Comparison of ENCODE assay signal across 1 cellular context in the genomic region with DNA sequence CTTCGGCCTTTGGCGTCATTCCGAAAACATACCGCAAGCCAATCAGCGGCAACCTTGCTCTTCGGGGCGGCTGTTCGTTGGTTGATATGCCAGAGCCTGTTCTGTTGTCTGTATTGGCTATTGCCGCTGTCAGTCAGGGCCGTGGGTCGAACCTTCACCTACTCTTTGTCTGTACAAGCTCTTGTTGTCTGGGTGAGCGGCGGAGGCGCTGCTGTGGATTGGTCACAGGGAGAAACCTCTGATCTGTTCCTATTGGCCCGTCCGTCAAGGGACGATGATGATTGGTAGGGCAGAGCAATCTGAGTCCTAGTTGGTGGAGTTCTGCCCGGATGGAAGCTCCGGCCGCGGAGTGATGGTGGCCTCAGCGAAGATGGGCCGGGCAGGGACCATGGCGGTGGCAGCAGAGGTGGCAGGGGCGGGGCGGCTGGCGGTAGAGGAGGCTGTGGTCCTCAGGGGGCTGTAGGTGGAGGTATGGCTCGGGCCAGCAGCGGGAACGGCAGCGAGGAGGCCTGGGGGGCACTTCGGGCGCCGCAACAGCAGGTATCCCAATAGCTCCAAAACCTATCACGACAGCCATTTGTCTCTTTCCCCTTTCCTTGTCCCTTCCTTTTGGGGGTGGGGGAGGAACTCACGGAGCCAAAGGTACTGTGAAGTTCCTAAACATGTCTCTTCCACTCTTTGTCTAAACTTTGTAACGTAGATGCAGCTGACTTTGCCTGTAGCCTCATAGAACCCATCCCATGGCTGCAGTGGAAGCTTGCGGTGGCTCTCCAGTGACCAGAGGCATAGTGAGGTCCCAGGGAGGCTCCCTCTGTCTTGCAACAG.
TF ChIP-seq lines count a peak whose summit lies in the region.

Gene WBP1 (plus strand): TSS at position 307 of the 825 bp plus-strand sequence. CDS start 165 bp downstream, at position 472.

TF ChIP-seq in HepG2, 621 proteins besides CTCF, POLR2A, EP300 and RAD21 (continued from another document and continues in another):
- TF ChIP-seq ZNF503 (CRISPR knock-in tag; IDR thresholded peaks at IDR 0.05): no peak
- TF ChIP-seq ZNF720 (CRISPR knock-in tag; IDR thresholded peaks at IDR 0.05): no peak
- no peak for TF ChIP-seq ZNF776 (CRISPR knock-in tag; IDR thresholded peaks at IDR 0.05)
- no peak for TF ChIP-seq HMGA1 (CRISPR knock-in tag; conservative IDR thresholded peaks at IDR 0.05)
- peak; percentile 99 for TF ChIP-seq RFXAP (CRISPR knock-in tag; IDR thresholded peaks at IDR 0.05; ENCODE audit: borderline replicate concordance)
- TF ChIP-seq ZNF362 (CRISPR knock-in tag; IDR thresholded peaks at IDR 0.05; ENCODE audit: borderline replicate concordance): no peak
- TF ChIP-seq, protein P1, sequence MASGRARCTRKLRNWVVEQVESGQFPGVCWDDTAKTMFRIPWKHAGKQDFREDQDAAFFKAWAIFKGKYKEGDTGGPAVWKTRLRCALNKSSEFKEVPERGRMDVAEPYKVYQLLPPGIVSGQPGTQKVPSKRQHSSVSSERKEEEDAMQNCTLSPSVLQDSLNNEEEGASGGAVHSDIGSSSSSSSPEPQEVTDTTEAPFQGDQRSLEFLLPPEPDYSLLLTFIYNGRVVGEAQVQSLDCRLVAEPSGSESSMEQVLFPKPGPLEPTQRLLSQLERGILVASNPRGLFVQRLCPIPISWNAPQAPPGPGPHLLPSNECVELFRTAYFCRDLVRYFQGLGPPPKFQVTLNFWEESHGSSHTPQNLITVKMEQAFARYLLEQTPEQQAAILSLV (CRISPR knock-in tag; IDR thresholded peaks at IDR 0.05; ENCODE audit: borderline replicate concordance): no peak
- TF ChIP-seq ZNF335 (CRISPR knock-in tag; IDR thresholded peaks at IDR 0.05): 0 out of 2 replicates have a peak, but pooled peaks have one; percentile 13
- TF ChIP-seq MEIS1 (CRISPR knock-in tag; IDR thresholded peaks at IDR 0.05; ENCODE audit: borderline replicate concordance): 0 out of 2 replicates have a peak, but pooled peaks have one; percentile 12
- no peak for TF ChIP-seq ZNF883 (CRISPR knock-in tag; IDR thresholded peaks at IDR 0.05; ENCODE audit: not compliant biosample characterization)
- TF ChIP-seq MXI1 (IDR thresholded peaks at IDR 0.05; ENCODE audit: borderline replicate concordance, low read depth, low read length): 0 out of 3 replicates have a peak, but pooled peaks have one; percentile 11
- TF ChIP-seq FOXK2 (IDR thresholded peaks at IDR 0.05): peak; percentile 94
- TF ChIP-seq, protein P2, sequence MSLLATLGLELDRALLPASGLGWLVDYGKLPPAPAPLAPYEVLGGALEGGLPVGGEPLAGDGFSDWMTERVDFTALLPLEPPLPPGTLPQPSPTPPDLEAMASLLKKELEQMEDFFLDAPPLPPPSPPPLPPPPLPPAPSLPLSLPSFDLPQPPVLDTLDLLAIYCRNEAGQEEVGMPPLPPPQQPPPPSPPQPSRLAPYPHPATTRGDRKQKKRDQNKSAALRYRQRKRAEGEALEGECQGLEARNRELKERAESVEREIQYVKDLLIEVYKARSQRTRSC (CRISPR knock-in tag; IDR thresholded peaks at IDR 0.05; ENCODE audit: low read depth): no peak
- no peak for TF ChIP-seq HNRNPK (IDR thresholded peaks at IDR 0.05; ENCODE audit: low read depth, low read length, poor library complexity, severe bottlenecking)
- TF ChIP-seq ZNF24 (IDR thresholded peaks at IDR 0.05): no peak
- TF ChIP-seq PRDM15 (CRISPR knock-in tag; IDR thresholded peaks at IDR 0.05): no peak
- TF ChIP-seq NFE2L1 (CRISPR knock-in tag; IDR thresholded peaks at IDR 0.05; ENCODE audit: borderline replicate concordance): no peak
- TF ChIP-seq ZNF30 (CRISPR knock-in tag; IDR thresholded peaks at IDR 0.05): no peak
- TF ChIP-seq, protein P3, sequence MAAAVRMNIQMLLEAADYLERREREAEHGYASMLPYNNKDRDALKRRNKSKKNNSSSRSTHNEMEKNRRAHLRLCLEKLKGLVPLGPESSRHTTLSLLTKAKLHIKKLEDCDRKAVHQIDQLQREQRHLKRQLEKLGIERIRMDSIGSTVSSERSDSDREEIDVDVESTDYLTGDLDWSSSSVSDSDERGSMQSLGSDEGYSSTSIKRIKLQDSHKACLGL (CRISPR knock-in tag; IDR thresholded peaks at IDR 0.05): no peak
- TF ChIP-seq, protein P4, sequence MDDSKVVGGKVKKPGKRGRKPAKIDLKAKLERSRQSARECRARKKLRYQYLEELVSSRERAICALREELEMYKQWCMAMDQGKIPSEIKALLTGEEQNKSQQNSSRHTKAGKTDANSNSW (CRISPR knock-in tag; IDR thresholded peaks at IDR 0.05; ENCODE audit: borderline replicate concordance): peak; percentile 86; the same call in 1 of the 2 replicates
- TF ChIP-seq HOXA9 (CRISPR knock-in tag; IDR thresholded peaks at IDR 0.05; ENCODE audit: borderline replicate concordance): no peak
- no peak for TF ChIP-seq GTF3A (CRISPR knock-in tag; conservative IDR thresholded peaks at IDR 0.05)
- TF ChIP-seq, protein P5, sequence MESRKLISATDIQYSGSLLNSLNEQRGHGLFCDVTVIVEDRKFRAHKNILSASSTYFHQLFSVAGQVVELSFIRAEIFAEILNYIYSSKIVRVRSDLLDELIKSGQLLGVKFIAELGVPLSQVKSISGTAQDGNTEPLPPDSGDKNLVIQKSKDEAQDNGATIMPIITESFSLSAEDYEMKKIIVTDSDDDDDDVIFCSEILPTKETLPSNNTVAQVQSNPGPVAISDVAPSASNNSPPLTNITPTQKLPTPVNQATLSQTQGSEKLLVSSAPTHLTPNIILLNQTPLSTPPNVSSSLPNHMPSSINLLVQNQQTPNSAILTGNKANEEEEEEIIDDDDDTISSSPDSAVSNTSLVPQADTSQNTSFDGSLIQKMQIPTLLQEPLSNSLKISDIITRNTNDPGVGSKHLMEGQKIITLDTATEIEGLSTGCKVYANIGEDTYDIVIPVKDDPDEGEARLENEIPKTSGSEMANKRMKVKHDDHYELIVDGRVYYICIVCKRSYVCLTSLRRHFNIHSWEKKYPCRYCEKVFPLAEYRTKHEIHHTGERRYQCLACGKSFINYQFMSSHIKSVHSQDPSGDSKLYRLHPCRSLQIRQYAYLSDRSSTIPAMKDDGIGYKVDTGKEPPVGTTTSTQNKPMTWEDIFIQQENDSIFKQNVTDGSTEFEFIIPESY (CRISPR knock-in tag; IDR thresholded peaks at IDR 0.05): no peak
- TF ChIP-seq ZEB1 (IDR thresholded peaks at IDR 0.05; ENCODE audit: insufficient replicate concordance, low read depth): no peak
- TF ChIP-seq ZNF251 (CRISPR knock-in tag; IDR thresholded peaks at IDR 0.05): no peak
- peak; percentile 68; the same call in 1 of the 2 replicates for TF ChIP-seq THAP9 (CRISPR knock-in tag; IDR thresholded peaks at IDR 0.05; ENCODE audit: borderline replicate concordance)
- no peak; the same call in 1 of the 2 replicates for TF ChIP-seq FOSL2 (CRISPR knock-in tag; IDR thresholded peaks at IDR 0.05)
- 0 out of 2 replicates have a peak, but pooled peaks have one; percentile 2 for TF ChIP-seq ZNF567 (CRISPR knock-in tag; IDR thresholded peaks at IDR 0.05; ENCODE audit: borderline replicate concordance)
- TF ChIP-seq MTA1 (CRISPR knock-in tag; IDR thresholded peaks at IDR 0.05; ENCODE audit: borderline replicate concordance): no peak
- TF ChIP-seq GLI4 (CRISPR knock-in tag; IDR thresholded peaks at IDR 0.05; ENCODE audit: borderline replicate concordance): no peak
- TF ChIP-seq ZNF441 (CRISPR knock-in tag; IDR thresholded peaks at IDR 0.05; ENCODE audit: borderline replicate concordance): no peak
- TF ChIP-seq ZNF326 (CRISPR knock-in tag; IDR thresholded peaks at IDR 0.05; ENCODE audit: borderline replicate concordance): no peak
- TF ChIP-seq ZNF775 (CRISPR knock-in tag; IDR thresholded peaks at IDR 0.05; ENCODE audit: borderline replicate concordance): 0 out of 2 replicates have a peak, but pooled peaks have one; percentile 75
- TF ChIP-seq ZMAT3 (CRISPR knock-in tag; conservative IDR thresholded peaks at IDR 0.05): no peak; the same call in 1 of the 2 replicates
- TF ChIP-seq RELA (CRISPR knock-in tag; IDR thresholded peaks at IDR 0.05): no peak
- peak; percentile 58; the same call in 1 of the 2 replicates for TF ChIP-seq ZSCAN22 (CRISPR knock-in tag; IDR thresholded peaks at IDR 0.05)
- no peak for TF ChIP-seq ETV5 (CRISPR knock-in tag; IDR thresholded peaks at IDR 0.05; ENCODE audit: borderline replicate concordance)
- no peak for TF ChIP-seq MTF2 (CRISPR knock-in tag; IDR thresholded peaks at IDR 0.05; ENCODE audit: borderline replicate concordance)
- TF ChIP-seq, protein P6, sequence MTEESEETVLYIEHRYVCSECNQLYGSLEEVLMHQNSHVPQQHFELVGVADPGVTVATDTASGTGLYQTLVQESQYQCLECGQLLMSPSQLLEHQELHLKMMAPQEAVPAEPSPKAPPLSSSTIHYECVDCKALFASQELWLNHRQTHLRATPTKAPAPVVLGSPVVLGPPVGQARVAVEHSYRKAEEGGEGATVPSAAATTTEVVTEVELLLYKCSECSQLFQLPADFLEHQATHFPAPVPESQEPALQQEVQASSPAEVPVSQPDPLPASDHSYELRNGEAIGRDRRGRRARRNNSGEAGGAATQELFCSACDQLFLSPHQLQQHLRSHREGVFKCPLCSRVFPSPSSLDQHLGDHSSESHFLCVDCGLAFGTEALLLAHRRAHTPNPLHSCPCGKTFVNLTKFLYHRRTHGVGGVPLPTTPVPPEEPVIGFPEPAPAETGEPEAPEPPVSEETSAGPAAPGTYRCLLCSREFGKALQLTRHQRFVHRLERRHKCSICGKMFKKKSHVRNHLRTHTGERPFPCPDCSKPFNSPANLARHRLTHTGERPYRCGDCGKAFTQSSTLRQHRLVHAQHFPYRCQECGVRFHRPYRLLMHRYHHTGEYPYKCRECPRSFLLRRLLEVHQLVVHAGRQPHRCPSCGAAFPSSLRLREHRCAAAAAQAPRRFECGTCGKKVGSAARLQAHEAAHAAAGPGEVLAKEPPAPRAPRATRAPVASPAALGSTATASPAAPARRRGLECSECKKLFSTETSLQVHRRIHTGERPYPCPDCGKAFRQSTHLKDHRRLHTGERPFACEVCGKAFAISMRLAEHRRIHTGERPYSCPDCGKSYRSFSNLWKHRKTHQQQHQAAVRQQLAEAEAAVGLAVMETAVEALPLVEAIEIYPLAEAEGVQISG (CRISPR knock-in tag; IDR thresholded peaks at IDR 0.05): peak; percentile 49
